9 cellular contexts compared by ENCODE assay signal in the genomic region with DNA sequence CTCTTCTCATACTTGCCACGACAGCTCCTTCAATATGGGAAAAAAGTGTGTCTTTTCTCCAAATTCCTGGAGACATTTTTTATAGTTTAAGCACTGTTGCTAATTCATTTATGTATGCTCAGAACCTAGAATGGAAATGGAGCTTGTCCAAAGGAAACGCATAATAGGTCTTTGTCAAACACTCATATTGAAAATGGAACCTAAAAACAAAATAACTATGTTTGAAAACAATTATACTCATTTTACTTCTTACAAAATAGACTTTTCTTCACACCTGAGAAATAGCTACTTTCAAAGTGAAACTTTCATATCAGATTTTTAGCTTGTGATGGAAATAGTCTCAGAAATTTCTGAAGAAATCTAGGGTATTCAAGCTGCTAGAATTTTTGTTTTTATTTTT.
A peak's percentile ranks its signal among the peaks of the same experiment; 100 is the strongest.
DNase-seq lines count a peak whose midpoint lies in the region; ATAC-seq and TF ChIP-seq lines count a peak whose summit lies in the region.
"Had no signal": no experiment of that assay in that cellular context is flagged by ENCODE, and none has a peak within 500 bp of the region (broad histone marks: within the 10 kb centered on the region; RNA-seq: fewer than 3 reads in every experiment).

No MANE protein-coding gene starts in this region.

- no peaks in the 10 kb centered on the region for H3K36me3 Mint-ChIP-seq in effector memory CD8-positive, alpha-beta T cell (ENCODE audit: insufficient read depth)
- no peaks in the 10 kb centered on the region for H3K36me3 Mint-ChIP-seq in osteocyte (ENCODE audit: unreplicated experiment)

- ATAC-seq in GM18858 (IDR thresholded peaks at IDR 0.05; ENCODE audit: unreplicated experiment) (peak; percentile 75), GM21529 (IDR thresholded peaks at IDR 0.05; ENCODE audit: unreplicated experiment) (peak; percentile 53), HG03039 (IDR thresholded peaks at IDR 0.05; ENCODE audit: unreplicated experiment) (peak; percentile 41), HG03575 (IDR thresholded peaks at IDR 0.05; ENCODE audit: extremely low read depth, insufficient number of reproducible peaks, low FRiP score, unreplicated experiment) (peak; percentile 67)
- ATAC-seq in effector memory CD8-positive, alpha-beta T cell (replicated peaks), result no peak

- no peak for TF ChIP-seq CTCF in osteocyte (IDR thresholded peaks at IDR 0.05)

- H3K27me3 Mint-ChIP-seq in effector memory CD8-positive, alpha-beta T cell, result peaks cover 0 to 9% of the 10 kb centered on the region in 2 donors
- H3K27me3 Mint-ChIP-seq in osteocyte (ENCODE audit: unreplicated experiment), result peaks cover 26% of the 10 kb centered on the region

- no peak overlapping the region for H3K27ac Mint-ChIP-seq in effector memory CD8-positive, alpha-beta T cell
- no peak overlapping the region for H3K27ac Mint-ChIP-seq in osteocyte (ENCODE audit: unreplicated experiment)

- no peaks in the 10 kb centered on the region for H3K4me1 Mint-ChIP-seq in effector memory CD8-positive, alpha-beta T cell (ENCODE audit: low read depth in 2 of 2)
- no peaks in the 10 kb centered on the region for H3K4me1 Mint-ChIP-seq in osteocyte (ENCODE audit: unreplicated experiment)

- no peak for DNase-seq in effector memory CD8-positive, alpha-beta T cell
- DNase-seq in osteocyte (ENCODE audit: extremely low spot score, unreplicated experiment), result no peak
- DNase-seq in T1000 (lab: John Stamatoyannopoulos, UW), result no peak
- DNase-seq in AG08396 (ENCODE audit: low spot score), result no peak
- DNase-seq: NCI-H1105 had no signal

- no peak overlapping the region for H3K4me3 Mint-ChIP-seq in effector memory CD8-positive, alpha-beta T cell
- H3K4me3 Mint-ChIP-seq in osteocyte (ENCODE audit: unreplicated experiment), result no peak overlapping the region

- H3K9me3 Mint-ChIP-seq in effector memory CD8-positive, alpha-beta T cell, result no peaks in the 10 kb centered on the region
- H3K9me3 Mint-ChIP-seq in osteocyte (ENCODE audit: unreplicated experiment), result no peaks in the 10 kb centered on the region
